2 cellular contexts compared by ENCODE assay signal in genomic region chr1:202879128-202879527, GRCh38.
TF ChIP-seq lines count a peak whose summit lies in the region.

No MANE protein-coding gene starts in this region.

TF ChIP-seq in WTC11, 78 proteins besides CTCF, POLR2A, EP300 and RAD21:
- TF ChIP-seq ZNF317 (CRISPR knock-in tag; IDR thresholded peaks at IDR 0.05; ENCODE audit: borderline replicate concordance, low read depth) (no peak), ZNF121 (CRISPR knock-in tag; IDR thresholded peaks at IDR 0.05) (peak; percentile 73; the same call in 1 of the 2 replicates)

TF ChIP-seq in H1, 55 proteins besides CTCF, POLR2A, EP300 and RAD21:
- TF ChIP-seq KDM1A (IDR thresholded peaks at IDR 0.05; ENCODE audit: borderline replicate concordance, low read length): 0 out of 2 replicates have a peak, but pooled peaks have one; percentile 34
- TF ChIP-seq, protein P1, sequence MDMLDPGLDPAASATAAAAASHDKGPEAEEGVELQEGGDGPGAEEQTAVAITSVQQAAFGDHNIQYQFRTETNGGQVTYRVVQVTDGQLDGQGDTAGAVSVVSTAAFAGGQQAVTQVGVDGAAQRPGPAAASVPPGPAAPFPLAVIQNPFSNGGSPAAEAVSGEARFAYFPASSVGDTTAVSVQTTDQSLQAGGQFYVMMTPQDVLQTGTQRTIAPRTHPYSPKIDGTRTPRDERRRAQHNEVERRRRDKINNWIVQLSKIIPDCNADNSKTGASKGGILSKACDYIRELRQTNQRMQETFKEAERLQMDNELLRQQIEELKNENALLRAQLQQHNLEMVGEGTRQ (IDR thresholded peaks at IDR 0.05; ENCODE audit: low read length): no peak
TF ChIP-seq in H1: peak in this region for 1.
